ENCODE assay signal across 8 cellular contexts in genomic region chr7:519974-520458, GRCh38. TPM values are rescaled to one million over a fixed set of nuclear protein-coding genes. Genes with fewer than 3 reads are reported as not detected.
DNase-seq lines count a peak whose midpoint lies in the region; ATAC-seq and TF ChIP-seq lines count a peak whose summit lies in the region.

No MANE protein-coding gene starts in this region.

- in situ Hi-C loops in GM13977 (cut with MboI; ENCODE audit: low pct_unique_long_range_greater_than_20kb, low sequenced_read_pairs, unreplicated experiment) = no loop called here

- H3K9me3 ChIP-seq in AG04450 (ENCODE audit: control insufficient read depth, insufficient read depth, low read length) = no peaks in the 10 kb centered on the region; the same call in 1 of the 2 replicates
- H3K9me3 ChIP-seq in right lobe of liver = no peaks in the 10 kb centered on the region

- 3% methylated on average over 12 of the region's 53 CpGs for WGBS in right lobe of liver (ENCODE audit: insufficient coverage, low coverage, low lambda C conversion rate, missing lambda C conversion rate)

- intact Hi-C loops in right lobe of liver (cut with DNase I) = no loop called here

- ATAC-seq in right lobe of liver = peak; percentile 17 to 43 (median 31)

- H3K27me3 ChIP-seq in AG04450 (ENCODE audit: control insufficient read depth, insufficient read depth, low read length) = peaks cover 45% of the 10 kb centered on the region
- H3K27me3 ChIP-seq in right lobe of liver = peaks cover 0 to 19% of the 10 kb centered on the region in 2 donors

- TF ChIP-seq CTCF in AG04450 (IDR thresholded peaks at IDR 0.05; ENCODE audit: low read depth, low read length) = 0 out of 2 replicates have a peak, but pooled peaks have one; percentile 18
- TF ChIP-seq CTCF in GM13977 (IDR thresholded peaks at IDR 0.05; ENCODE audit: extremely low read depth, insufficient read depth, missing control alignments) = peak; percentile 3
- peak in 3 of 4 donors; percentile 8 to 42 (median 10) for TF ChIP-seq CTCF in right lobe of liver (IDR thresholded peaks at IDR 0.05)

- peaks cover 0 to 33% (median 3%) of the 10 kb centered on the region in 4 donors for H3K4me1 ChIP-seq in right lobe of liver

- H3K4me3 ChIP-seq in AG04450 (ENCODE audit: low read depth, low read length) (peak overlapping the region; percentile 44; the same call in 1 of the 2 replicates), right lobe of liver (peak overlapping the region; percentile 37 to 62 (median 48))

- no peaks in the 10 kb centered on the region for H3K36me3 ChIP-seq in right lobe of liver

- DNase-seq in AG04450 (ENCODE audit: low read depth, low spot score) (no peak), GM13977 (ENCODE audit: low spot score) (peak; percentile 74), RKO (ENCODE audit: low spot score) (peak; percentile 65), ecto neural progenitor cell (ENCODE audit: low spot score) (peak; percentile 79), right lobe of liver (peak in 1 of 3 donors; percentile 58), NCI-H187 (lab: John Stamatoyannopoulos, UW) (no peak)
- no peak for DNase-seq in activated CD8-positive, alpha-beta memory T cell treated with anti-CD3 and anti-CD28 coated beads, Interleukin-2, amount 50 U/mL, for 48 hours

- POLR2A ChIA-PET in AG04450 (lab: Yijun Ruan, JAX) = interaction anchor here (0.6 kb wide), 1 partner anchor 293 kb away, joined by 6 read pairs; no protein-coding TSS in a partner anchor

- H3K27ac ChIP-seq in AG04450 (ENCODE audit: low read depth, low read length) = no peak overlapping the region
- peak overlapping the region in 2 of 3 donors; percentile 51 to 84 for H3K27ac ChIP-seq in right lobe of liver
- H3K27ac ChIP-seq in temporal lobe (ENCODE audit: low read depth, low read length) = peak overlapping the region; percentile 56

- TF ChIP-seq POLR2A in right lobe of liver (IDR thresholded peaks at IDR 0.05) = no peak

- CTCF ChIA-PET in AG04450 (lab: Charles Lee) = no interaction called here

RNA-seq across cellular contexts. Expression of gene PDGFA, which starts 0.4 kb away (rescaled TPM):
- polyA plus RNA-seq in AG04450 (2011; rRNA removed) = 2.0 and 2.2 TPM in 2 replicates
- polyA minus RNA-seq in AG04450 (2011; rRNA and poly(A)+ RNA removed) = 5.3 and 6.3 TPM in 2 replicates
- 10 to 100 TPM in 3 of 6 experiments, 1 to 10 TPM in 3; 2.3 to 20.9 (median 8.4) TPM for total RNA-seq in right lobe of liver
- 19.7 TPM for total RNA-seq in temporal lobe

Comparison
In these comparisons a context has a peak if more than half of its experiments do, and no peak if none do; other contexts are left out.
1. DNase-seq: peak in GM13977 (single experiment), RKO (single experiment) and ecto neural progenitor cell (single experiment); none in AG04450 (single experiment), activated CD8-positive, alpha-beta memory T cell treated with anti-CD3 and anti-CD28 coated beads, Interleukin-2, amount 50 U/mL, for 48 hours (single experiment) and NCI-H187 (0 of 2).
2. Peak in every context shown above with its lines, with median percentiles within 50 percentile points of each other: CTCF ChIP-seq.